ENCODE assay signal across 15 cellular contexts in genomic region chr5:82551840-82552385, GRCh38.
A peak's percentile ranks its signal among the peaks of the same experiment; 100 is the strongest.
DNase-seq lines count a peak whose midpoint lies in the region; ATAC-seq and TF ChIP-seq lines count a peak whose summit lies in the region.
"Had no signal": no experiment of that assay in that cellular context is flagged by ENCODE, and none has a peak within 500 bp of the region (broad histone marks: within the 10 kb centered on the region; RNA-seq: fewer than 3 reads in every experiment).

No MANE protein-coding gene starts in this region.

- H3K4me3 Mint-ChIP-seq in stimulated activated effector memory CD8-positive, alpha-beta T cell treated with anti-CD3 and anti-CD28 coated beads, Interleukin-12 subunit alpha, Interleukin-12 subunit beta, amount 100 ng/mL, for 72 hours = no peak overlapping the region
- H3K4me3 Mint-ChIP-seq: CD14-positive monocyte had no signal

- H3K4me3 ChIP-seq in right atrium auricular region = no peak overlapping the region
- no peak overlapping the region for H3K4me3 ChIP-seq in hepatocyte

- H3K27me3 ChIP-seq in right atrium auricular region (no peaks in the 10 kb centered on the region), hepatocyte (no peaks in the 10 kb centered on the region)

- H3K9me3 Mint-ChIP-seq in stimulated activated effector memory CD8-positive, alpha-beta T cell treated with anti-CD3 and anti-CD28 coated beads, Interleukin-12 subunit alpha, Interleukin-12 subunit beta, amount 100 ng/mL, for 72 hours = no peaks in the 10 kb centered on the region

- no peak for TF ChIP-seq CTCF in right atrium auricular region (IDR thresholded peaks at IDR 0.05)
- TF ChIP-seq CTCF in hepatocyte (IDR thresholded peaks at IDR 0.05; ENCODE audit: poor library complexity) = no peak

- no peak for DNase-seq in left ventricle myocardium superior
- no peak for DNase-seq in right atrium auricular region (ENCODE audit: low spot score)
- DNase-seq in SK-N-DZ (ENCODE audit: low spot score) = peak; percentile 76
- DNase-seq in hepatocyte (ENCODE audit: low spot score) = no peak
- no peak for DNase-seq in NCI-H2227 (lab: John Stamatoyannopoulos, UW; ENCODE audit: unreplicated experiment)
- DNase-seq in NCI-H446 treated with DMSO at 0.1 percent for 48 hours (lab: John Stamatoyannopoulos, UW) = no peak
- DNase-seq in activated CD4-positive, CD25-positive, alpha-beta regulatory T cell treated with anti-CD3 and anti-CD28 coated beads, Interleukin-2, amount 50 U/mL, for 72 hours = no peak
- DNase-seq in stimulated activated effector memory CD8-positive, alpha-beta T cell treated with anti-CD3 and anti-CD28 coated beads, Interleukin-12 subunit alpha, Interleukin-12 subunit beta, amount 100 ng/mL, for 72 hours (ENCODE audit: low spot score in 2 of 2) = no peak
- DNase-seq: DMS79 treated with DMSO at 0.1 percent for 48 hours, GDM1, HCEC 1CT, MV-4-11, NCI-H1436 treated with DMSO at 0.1 percent for 48 hours, PC-3 had no signal

- H3K27ac Mint-ChIP-seq in stimulated activated effector memory CD8-positive, alpha-beta T cell treated with anti-CD3 and anti-CD28 coated beads, Interleukin-12 subunit alpha, Interleukin-12 subunit beta, amount 100 ng/mL, for 72 hours = no peak overlapping the region
- H3K27ac Mint-ChIP-seq: CD14-positive monocyte had no signal

- no peaks in the 10 kb centered on the region for H3K36me3 Mint-ChIP-seq in stimulated activated effector memory CD8-positive, alpha-beta T cell treated with anti-CD3 and anti-CD28 coated beads, Interleukin-12 subunit alpha, Interleukin-12 subunit beta, amount 100 ng/mL, for 72 hours
- H3K36me3 Mint-ChIP-seq: CD14-positive monocyte had no signal

- H3K36me3 ChIP-seq in right atrium auricular region (no peaks in the 10 kb centered on the region), hepatocyte (replicated peaks; ENCODE audit: insufficient read depth, low read depth) (no peaks in the 10 kb centered on the region)

- no peak overlapping the region for H3K27ac ChIP-seq in right atrium auricular region
- peak overlapping the region; percentile 3 for H3K27ac ChIP-seq in hepatocyte

- no peaks in the 10 kb centered on the region for H3K9me3 ChIP-seq in right atrium auricular region
- H3K9me3 ChIP-seq in hepatocyte (ENCODE audit: low read depth) = no peaks in the 10 kb centered on the region

- intact Hi-C loops in left ventricle myocardium superior (cut with micrococcal nuclease) = no loop called here

- no peaks in the 10 kb centered on the region for H3K9me2 ChIP-seq in hepatocyte (replicated peaks; ENCODE audit: insufficient read depth)

- WGBS in hepatocyte (ENCODE audit: low lambda C conversion rate, missing lambda C conversion rate) = 76% methylated on average over 4 of the region's 4 CpGs

- H3K4me1 ChIP-seq in right atrium auricular region (peaks cover 0 to 5% of the 10 kb centered on the region in 2 donors), hepatocyte (ENCODE audit: insufficient read depth) (no peaks in the 10 kb centered on the region)

- no peak overlapping the region for H3K4me2 ChIP-seq in hepatocyte

- no peaks in the 10 kb centered on the region for H4K20me1 ChIP-seq in hepatocyte (ENCODE audit: insufficient read depth, poor library complexity, severe bottlenecking)

- ATAC-seq in left ventricle myocardium superior = peak; percentile 34
- ATAC-seq in stimulated activated effector memory CD8-positive, alpha-beta T cell treated with anti-CD3 and anti-CD28 coated beads, Interleukin-12 subunit alpha, Interleukin-12 subunit beta, amount 100 ng/mL, for 72 hours = no peak
- ATAC-seq: PC-3 had no signal

- H3K4me1 Mint-ChIP-seq in stimulated activated effector memory CD8-positive, alpha-beta T cell treated with anti-CD3 and anti-CD28 coated beads, Interleukin-12 subunit alpha, Interleukin-12 subunit beta, amount 100 ng/mL, for 72 hours = no peaks in the 10 kb centered on the region
- H3K4me1 Mint-ChIP-seq: CD14-positive monocyte had no signal

- H3K79me2 ChIP-seq in hepatocyte = no peaks in the 10 kb centered on the region

- no peak overlapping the region for H2AFZ ChIP-seq in hepatocyte
